ENCODE assay signal across 10 cellular contexts in the genomic region with DNA sequence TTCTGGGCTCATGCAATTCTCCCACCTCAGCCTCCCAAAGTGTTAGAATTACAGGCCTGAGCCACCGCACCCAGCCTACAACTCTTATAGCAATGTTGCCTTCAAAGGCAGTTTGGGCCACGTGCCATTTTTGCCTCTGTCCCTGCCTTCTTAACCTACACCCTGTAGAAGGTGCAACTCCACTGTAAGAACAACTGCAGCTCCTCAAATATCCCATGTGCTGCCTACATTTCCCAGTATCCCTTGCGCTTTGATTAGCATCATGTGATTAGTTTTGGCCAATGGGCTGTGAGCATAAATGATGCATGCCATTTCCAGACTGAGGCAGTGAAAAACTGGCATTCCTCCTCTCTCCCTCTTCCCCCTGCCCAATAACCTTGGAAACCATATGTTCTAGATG.
A peak's percentile ranks its signal among the peaks of the same experiment; 100 is the strongest.
DNase-seq lines count a peak whose midpoint lies in the region; ATAC-seq, FAIRE-seq and TF ChIP-seq lines count a peak whose summit lies in the region.
"Had no signal": no experiment of that assay in that cellular context is flagged by ENCODE, and none has a peak within 500 bp of the region (broad histone marks: within the 10 kb centered on the region; RNA-seq: fewer than 3 reads in every experiment).

No MANE protein-coding gene starts in this region.

- POLR2A ChIA-PET in GM12878 (lab: Charles Lee) = no interaction called here

- in situ Hi-C loops in GM12878 (cut with MboI) = no loop called here

- H3K36me3 ChIP-seq in cardiac muscle cell (no peaks in the 10 kb centered on the region), MG63 (no peaks in the 10 kb centered on the region; the same call in 1 of the 2 replicates), GM12878 (ENCODE audit: control insufficient read depth in 2 of 2, insufficient read depth in 2 of 2, low read length in 1 of 2) (no peaks in the 10 kb centered on the region), small intestine (ENCODE audit: control insufficient read depth in 2 of 2, insufficient read depth in 2 of 2, low read length in 2 of 2) (no peaks in the 10 kb centered on the region), prostate gland (no peaks in the 10 kb centered on the region)

- no peaks in the 10 kb centered on the region for H3K9me3 ChIP-seq in cardiac muscle cell (ENCODE audit: low read depth)
- H3K9me3 ChIP-seq in MG63 = no peaks in the 10 kb centered on the region
- no peaks in the 10 kb centered on the region; the same call in 2 of the 3 replicates for H3K9me3 ChIP-seq in GM12878 (replicated peaks; ENCODE audit: control insufficient read depth, insufficient read depth, low read length)
- no peaks in the 10 kb centered on the region for H3K9me3 ChIP-seq in small intestine (ENCODE audit: control insufficient read depth, low read depth)
- no peaks in the 10 kb centered on the region for H3K9me3 ChIP-seq in prostate gland

- DNase-seq in cardiac muscle cell (ENCODE audit: low read depth in 1 of 2, low spot score in 1 of 2) (peak; percentile 20 to 41), left cardiac atrium (no peak), MG63 (peak; percentile 23), GM12878 (ENCODE audit: low read depth, low spot score) (peak; percentile 19), small intestine (peak; percentile 31), pons (ENCODE audit: low spot score) (no peak), prostate gland (ENCODE audit: low spot score) (no peak), left ventricle myocardium superior (no peak)
- DNase-seq: stimulated activated naive B cell treated with anti-CD40 and anti-IgM and Interleukin-4, amounts not matched to agents 10 μg/mL and 1 μg/mL and 100 μg/mL, for 72 hours had no signal

- H3K79me2 ChIP-seq in GM12878 (ENCODE audit: control insufficient read depth, insufficient read depth, low read length) = no peaks in the 10 kb centered on the region

- WGBS in GM12878 (ENCODE audit: insufficient coverage, insufficient replicate concordance, low lambda C conversion rate, missing lambda C conversion rate) = 43% methylated on average over 3 of the region's 3 CpGs
- 76 to 84% (median 77%) methylated on average over 3 of the region's 3 CpGs for WGBS in small intestine, 3 donors
- WGBS in prostate gland = 73% methylated on average over 3 of the region's 3 CpGs

- H3K9ac ChIP-seq in GM12878 (ENCODE audit: control insufficient read depth, insufficient read depth, low read length) = no peak overlapping the region

- H3K27ac ChIP-seq in cardiac muscle cell (no peak overlapping the region), GM12878 (ENCODE audit: control insufficient read depth, insufficient read depth) (no peak overlapping the region), small intestine (ENCODE audit: low read depth in 1 of 2, low read length in 1 of 2) (no peak overlapping the region), prostate gland (no peak overlapping the region)

- CTCF ChIA-PET in GM12878 (lab: Yijun Ruan, JAX) = no interaction called here

- TF ChIP-seq CTCF in cardiac muscle cell (IDR thresholded peaks at IDR 0.05; ENCODE audit: low read depth, low read length) = no peak
- TF ChIP-seq CTCF in GM12878 (IDR thresholded peaks at IDR 0.05 in 2 of 3, conservative IDR thresholded peaks at IDR 0.05 in 1 of 3; ENCODE audit: control insufficient read depth in 2 of 3, extremely low read depth in 1 of 3, insufficient read depth in 1 of 3, low read depth in 3 of 3, low read length in 3 of 3) = no peak
- no peak for TF ChIP-seq CTCF in prostate gland (IDR thresholded peaks at IDR 0.05)

- no peak for TF ChIP-seq POLR2A in GM12878 (IDR thresholded peaks at IDR 0.05; ENCODE audit: low read depth, low read length)
- TF ChIP-seq POLR2A in prostate gland (IDR thresholded peaks at IDR 0.05) = no peak

- TF ChIP-seq RAD21 in GM12878 (IDR thresholded peaks at IDR 0.05; ENCODE audit: insufficient read depth, low read depth, low read length) = no peak

- SMC1A ChIA-PET in GM12878 (lab: Charles Lee; ENCODE audit: uncharacterized antibody, unreplicated experiment) = no interaction called here

- H2AFZ ChIP-seq in GM12878 (ENCODE audit: control insufficient read depth, low read depth, low read length) = no peak overlapping the region

- H3K4me1 ChIP-seq in cardiac muscle cell (ENCODE audit: low read depth) (peaks cover 4% of the 10 kb centered on the region), GM12878 (ENCODE audit: control insufficient read depth, insufficient read depth, low read length) (no peaks in the 10 kb centered on the region), small intestine (ENCODE audit: control insufficient read depth in 2 of 2, insufficient read depth in 1 of 2, low read depth in 1 of 2, low read length in 1 of 2) (no peaks in the 10 kb centered on the region), prostate gland (replicated peaks) (no peaks in the 10 kb centered on the region)

- intact Hi-C loops in left cardiac atrium (cut with DNase I) = no loop called here
- intact Hi-C loops in GM12878 (cut with micrococcal nuclease; ENCODE audit: unreplicated experiment) = no loop called here
- intact Hi-C loops in prostate gland (cut with DNase I) = no loop called here
- intact Hi-C loops in left ventricle myocardium superior (cut with micrococcal nuclease) = no loop called here

- H3K4me3 ChIP-seq in cardiac muscle cell = no peak overlapping the region
- H3K4me3 ChIP-seq in MG63 = no peak overlapping the region
- H3K4me3 ChIP-seq in GM12878 = no peak overlapping the region
- H3K4me3 ChIP-seq in small intestine (ENCODE audit: low read depth in 1 of 2, low read length in 2 of 2) = no peak overlapping the region
- H3K4me3 ChIP-seq in prostate gland = no peak overlapping the region

- FAIRE-seq in GM12878 (lab: Jason Lieb, UNC) (no peak), small intestine (lab: Jason Lieb, UNC) (no peak)

- H3K27me3 ChIP-seq in cardiac muscle cell = peaks cover 6% of the 10 kb centered on the region
- no peaks in the 10 kb centered on the region for H3K27me3 ChIP-seq in MG63
- H3K27me3 ChIP-seq in GM12878 (replicated peaks in 1 of 2; ENCODE audit: control insufficient read depth in 2 of 2, insufficient read depth in 2 of 2, low read length in 1 of 2) = peaks cover 0 to 2% of the 10 kb centered on the region in 2 experiments; a peak in 1 of 4 replicates
- peaks cover 0 to 1% of the 10 kb centered on the region in 2 donors for H3K27me3 ChIP-seq in small intestine (ENCODE audit: control insufficient read depth in 2 of 2, insufficient read depth in 2 of 2, low read length in 2 of 2)
- no peaks in the 10 kb centered on the region for H3K27me3 ChIP-seq in prostate gland (replicated peaks; ENCODE audit: insufficient read depth)

- ATAC-seq in left cardiac atrium = no peak
- no peak for ATAC-seq in GM12878
- no peak for ATAC-seq in left ventricle myocardium superior
- ATAC-seq: Panc1; stimulated activated naive B cell treated with anti-CD40 and anti-IgM and Interleukin-4, amounts not matched to agents 10 μg/mL and 1 μg/mL and 100 μg/mL, for 72 hours had no signal

- TF ChIP-seq EP300 in GM12878 (IDR thresholded peaks at IDR 0.05; ENCODE audit: borderline replicate concordance in 1 of 2, control insufficient read depth in 1 of 2, low read depth in 2 of 2, low read length in 2 of 2) = no peak

- H3K4me2 ChIP-seq in GM12878 (ENCODE audit: control insufficient read depth, insufficient read depth) = no peak overlapping the region

- no peaks in the 10 kb centered on the region for H4K20me1 ChIP-seq in GM12878 (ENCODE audit: control insufficient read depth, insufficient read depth)

- RAD21 ChIA-PET in GM12878 (lab: Charles Lee; ENCODE audit: unreplicated experiment) = no interaction called here

- no TSS peak for BruUV-seq in GM12878 (replicated peaks; lab: Mats Ljungman, UMichigan)

TF ChIP-seq in GM12878, 131 proteins besides CTCF, POLR2A, EP300 and RAD21 (continues in another document):
- TF ChIP-seq, protein P1, sequence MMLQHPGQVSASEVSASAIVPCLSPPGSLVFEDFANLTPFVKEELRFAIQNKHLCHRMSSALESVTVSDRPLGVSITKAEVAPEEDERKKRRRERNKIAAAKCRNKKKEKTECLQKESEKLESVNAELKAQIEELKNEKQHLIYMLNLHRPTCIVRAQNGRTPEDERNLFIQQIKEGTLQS (IDR thresholded peaks at IDR 0.05; ENCODE audit: borderline replicate concordance, extremely low read depth, low read depth, low read length) = peak; percentile 43; the same call in 1 of the 2 replicates
- TF ChIP-seq, protein P2, sequence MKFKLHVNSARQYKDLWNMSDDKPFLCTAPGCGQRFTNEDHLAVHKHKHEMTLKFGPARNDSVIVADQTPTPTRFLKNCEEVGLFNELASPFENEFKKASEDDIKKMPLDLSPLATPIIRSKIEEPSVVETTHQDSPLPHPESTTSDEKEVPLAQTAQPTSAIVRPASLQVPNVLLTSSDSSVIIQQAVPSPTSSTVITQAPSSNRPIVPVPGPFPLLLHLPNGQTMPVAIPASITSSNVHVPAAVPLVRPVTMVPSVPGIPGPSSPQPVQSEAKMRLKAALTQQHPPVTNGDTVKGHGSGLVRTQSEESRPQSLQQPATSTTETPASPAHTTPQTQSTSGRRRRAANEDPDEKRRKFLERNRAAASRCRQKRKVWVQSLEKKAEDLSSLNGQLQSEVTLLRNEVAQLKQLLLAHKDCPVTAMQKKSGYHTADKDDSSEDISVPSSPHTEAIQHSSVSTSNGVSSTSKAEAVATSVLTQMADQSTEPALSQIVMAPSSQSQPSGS (IDR thresholded peaks at IDR 0.05; ENCODE audit: low read length) = no peak
- TF ChIP-seq, protein P3, sequence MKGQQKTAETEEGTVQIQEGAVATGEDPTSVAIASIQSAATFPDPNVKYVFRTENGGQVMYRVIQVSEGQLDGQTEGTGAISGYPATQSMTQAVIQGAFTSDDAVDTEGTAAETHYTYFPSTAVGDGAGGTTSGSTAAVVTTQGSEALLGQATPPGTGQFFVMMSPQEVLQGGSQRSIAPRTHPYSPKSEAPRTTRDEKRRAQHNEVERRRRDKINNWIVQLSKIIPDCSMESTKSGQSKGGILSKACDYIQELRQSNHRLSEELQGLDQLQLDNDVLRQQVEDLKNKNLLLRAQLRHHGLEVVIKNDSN (IDR thresholded peaks at IDR 0.05; ENCODE audit: borderline replicate concordance, extremely low read length, insufficient read depth, low read depth, low read length) = peak; percentile 62
- TF ChIP-seq IRF4 (IDR thresholded peaks at IDR 0.05; ENCODE audit: low read depth, low read length) (no peak), SRF (IDR thresholded peaks at IDR 0.05; ENCODE audit: low read depth in 2 of 2, low read length in 2 of 2) (no peak)
- TF ChIP-seq, protein P4, sequence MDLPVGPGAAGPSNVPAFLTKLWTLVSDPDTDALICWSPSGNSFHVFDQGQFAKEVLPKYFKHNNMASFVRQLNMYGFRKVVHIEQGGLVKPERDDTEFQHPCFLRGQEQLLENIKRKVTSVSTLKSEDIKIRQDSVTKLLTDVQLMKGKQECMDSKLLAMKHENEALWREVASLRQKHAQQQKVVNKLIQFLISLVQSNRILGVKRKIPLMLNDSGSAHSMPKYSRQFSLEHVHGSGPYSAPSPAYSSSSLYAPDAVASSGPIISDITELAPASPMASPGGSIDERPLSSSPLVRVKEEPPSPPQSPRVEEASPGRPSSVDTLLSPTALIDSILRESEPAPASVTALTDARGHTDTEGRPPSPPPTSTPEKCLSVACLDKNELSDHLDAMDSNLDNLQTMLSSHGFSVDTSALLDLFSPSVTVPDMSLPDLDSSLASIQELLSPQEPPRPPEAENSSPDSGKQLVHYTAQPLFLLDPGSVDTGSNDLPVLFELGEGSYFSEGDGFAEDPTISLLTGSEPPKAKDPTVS (IDR thresholded peaks at IDR 0.05; ENCODE audit: low read depth, low read length) = no peak

Comparison
In these comparisons a context has a peak if more than half of its experiments do, and no peak if none do; other contexts are left out.
1. DNase-seq: peak in cardiac muscle cell (2 of 2), MG63 (single experiment), GM12878 (single experiment) and small intestine (single experiment); none in left cardiac atrium (single experiment), pons (single experiment), prostate gland (single experiment) and left ventricle myocardium superior (single experiment).